22 cellular contexts compared by ENCODE assay signal in genomic region chr13:28485551-28485950, GRCh38. TPM values are rescaled to one million over a fixed set of nuclear protein-coding genes. Genes with fewer than 3 reads are reported as not detected.
"Had no signal": no experiment of that assay in that cellular context is flagged by ENCODE, and none has a peak within 500 bp of the region (broad histone marks: within the 10 kb centered on the region; RNA-seq: fewer than 3 reads in every experiment).

No MANE protein-coding gene starts in this region.

- H3K4me1 ChIP-seq: tibial nerve, uterus had no signal

- ATAC-seq: activated T-helper 17 cell treated with anti-CD3 and anti-CD28 coated beads, Interleukin-2, amount 50 U/mL, for 72 hours; gastrocnemius medialis had no signal

- H3K27ac ChIP-seq: gastrocnemius medialis, left ventricle myocardium inferior, tibial nerve, uterus had no signal

- H3K36me3 ChIP-seq: gastrocnemius medialis, left ventricle myocardium inferior, tibial nerve, uterus had no signal

- H3K4me3 ChIP-seq: gastrocnemius medialis, left ventricle myocardium inferior, tibial nerve, uterus had no signal

- H3K27me3 ChIP-seq: gastrocnemius medialis had no signal

- DNase-seq: activated B cell treated with CpG ODN at 0.5 μM for 24 hours; activated CD4-positive, alpha-beta memory T cell treated with anti-CD3 and anti-CD28 coated beads for 36 hours; activated CD4-positive, alpha-beta T cell treated with anti-CD3 and anti-CD28 coated beads for 4 hours; activated naive CD4-positive, alpha-beta T cell treated with Interleukin-2 at 50 U/mL for 16 hours; activated naive CD8-positive, alpha-beta T cell treated with anti-CD3 and anti-CD28 coated beads, Interleukin-2, amount 10 ng/mL, durations not matched to agents 7 days and 5 days; activated T-cell treated with anti-CD3 and anti-CD28 coated beads for 4 hours; amygdala; caudate nucleus; erythroblast; gastrocnemius medialis; head of caudate nucleus; left ventricle myocardium inferior; mammary epithelial cell; nephron progenitor cell; retina; stimulated activated CD8-positive, alpha-beta memory T cell treated with anti-CD3 and anti-CD28 coated beads, Interleukin-4, amount 100 ng/mL, for 48 hours; stimulated activated naive CD4-positive, alpha-beta T cell treated with Interleukin-2 at 50 U/mL for 16 hours; substantia nigra; uterus had no signal

- H3K9me3 ChIP-seq: gastrocnemius medialis, left ventricle myocardium inferior, tibial nerve, uterus had no signal

RNA-seq across cellular contexts. Expression of gene FLT1, which starts 9.4 kb away (rescaled TPM):
- total RNA-seq: mammary epithelial cell, myocyte had no signal
- polyA plus RNA-seq: mammary epithelial cell had no signal
